ENCODE assay signal across 8 cellular contexts in the genomic region with DNA sequence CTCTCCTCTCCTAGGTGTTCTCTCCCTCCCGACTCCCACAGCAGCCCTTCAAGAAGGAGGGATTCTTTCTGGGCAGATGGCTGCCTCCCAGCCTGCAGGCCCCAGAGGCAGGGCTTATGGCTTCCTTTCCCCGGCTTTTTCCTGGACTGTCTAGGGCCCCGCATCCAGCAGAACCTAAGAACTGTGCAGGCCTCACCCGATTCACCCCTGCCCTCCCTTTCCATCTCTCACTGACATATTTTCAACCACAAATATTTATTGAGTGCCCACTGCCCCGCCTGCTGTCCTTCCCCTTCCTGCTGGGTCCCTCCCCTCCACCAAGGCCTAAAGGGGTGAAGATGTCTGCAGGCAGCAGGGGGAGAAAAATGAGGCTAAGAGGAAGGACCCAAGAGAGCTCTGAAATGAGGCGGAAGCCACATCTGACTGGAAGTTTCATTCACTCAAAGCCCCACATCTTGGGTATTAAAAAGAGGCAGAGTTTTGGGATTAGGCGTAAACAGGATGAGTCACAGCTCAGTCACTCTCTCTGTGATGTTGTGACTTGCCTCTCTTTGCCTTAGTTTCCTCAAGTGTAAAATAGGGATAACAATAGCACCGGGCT. TPM values are rescaled to one million over a fixed set of nuclear protein-coding genes. Genes with fewer than 3 reads are reported as not detected.
DNase-seq lines count a peak whose midpoint lies in the region; ATAC-seq, FAIRE-seq and TF ChIP-seq lines count a peak whose summit lies in the region.

No MANE protein-coding gene starts in this region.

- H3K27me3 ChIP-seq in HepG2 (ENCODE audit: control insufficient read depth in 1 of 2, insufficient read depth in 2 of 2, low read length in 2 of 2) (peaks cover 0 to 21% of the 10 kb centered on the region in 2 experiments; a peak in 3 of 5 replicates), right lobe of liver (no peaks in the 10 kb centered on the region), body of pancreas (no peaks in the 10 kb centered on the region), mesenchymal stem cell (ENCODE audit: control insufficient read depth in 1 of 2, insufficient read depth in 1 of 2, low read length in 2 of 2) (no peaks in the 10 kb centered on the region)

- TF ChIP-seq CTCF in HepG2 (CRISPR knock-in tag; IDR thresholded peaks at IDR 0.05), result no peak
- no peak for TF ChIP-seq CTCF in right lobe of liver (IDR thresholded peaks at IDR 0.05)
- TF ChIP-seq CTCF in body of pancreas (IDR thresholded peaks at IDR 0.05), result no peak

- H3K4me1 ChIP-seq in HepG2 (ENCODE audit: insufficient read depth, low read length) (peaks cover 96% of the 10 kb centered on the region), right lobe of liver (peaks cover 0 to 27% (median 12%) of the 10 kb centered on the region in 4 donors), body of pancreas (peaks cover 54% of the 10 kb centered on the region), mesenchymal stem cell (ENCODE audit: control insufficient read depth, insufficient read depth, low read depth, low read length) (peaks cover 59% of the 10 kb centered on the region)

- H2AK5ac ChIP-seq in mesenchymal stem cell (ENCODE audit: low read length, severe bottlenecking), result peak overlapping the region; percentile 59

- no peak overlapping the region for H3K23ac ChIP-seq in mesenchymal stem cell (ENCODE audit: low read length in 2 of 2)

- peak overlapping the region; percentile 79 to 95 for H2BK12ac ChIP-seq in mesenchymal stem cell (ENCODE audit: low read length in 2 of 2)

- H2BK120ac ChIP-seq in mesenchymal stem cell (ENCODE audit: low read depth, low read length), result peak overlapping the region; percentile 96

- H4K8ac ChIP-seq in mesenchymal stem cell (ENCODE audit: low read length), result peak overlapping the region; percentile 89

- peak overlapping the region; percentile 57 to 98 for H3K4ac ChIP-seq in mesenchymal stem cell (ENCODE audit: low read depth in 1 of 2, low read length in 2 of 2)

- no peaks in the 10 kb centered on the region for H3K79me1 ChIP-seq in mesenchymal stem cell (replicated peaks; ENCODE audit: low read length, poor library complexity, severe bottlenecking)

- H3K79me2 ChIP-seq in HepG2 (ENCODE audit: insufficient read depth, low read length), result no peaks in the 10 kb centered on the region

- H3K9ac ChIP-seq in HepG2 (ENCODE audit: insufficient read depth, low read depth, low read length) (peak overlapping the region; percentile 82), mesenchymal stem cell (ENCODE audit: low read length) (peak overlapping the region; percentile 85)

- H3K9me3 ChIP-seq in HepG2 (ENCODE audit: low read length), result no peaks in the 10 kb centered on the region
- H3K9me3 ChIP-seq in right lobe of liver, result no peaks in the 10 kb centered on the region
- no peaks in the 10 kb centered on the region for H3K9me3 ChIP-seq in body of pancreas
- no peaks in the 10 kb centered on the region for H3K9me3 ChIP-seq in mesenchymal stem cell (ENCODE audit: control insufficient read depth, low read length)

- peak overlapping the region; percentile 29 for H2BK15ac ChIP-seq in mesenchymal stem cell (ENCODE audit: low read depth, poor library complexity, severe bottlenecking)

- WGBS in HepG2 (ENCODE audit: low lambda C conversion rate), result 1% methylated on average over 8 of the region's 8 CpGs
- 45% methylated on average over 8 of the region's 8 CpGs for WGBS in right lobe of liver (ENCODE audit: insufficient coverage, low coverage, low lambda C conversion rate, missing lambda C conversion rate)
- WGBS in body of pancreas, 2 donors, result 33 to 38% methylated on average over 8 of the region's 8 CpGs
- under 1% methylated on average over 7 of the region's 8 CpGs for WGBS in mesenchymal stem cell

- peak overlapping the region; percentile 96 for H3K27ac ChIP-seq in HepG2 (ENCODE audit: extremely low read length, insufficient read depth, low read length)
- H3K27ac ChIP-seq in right lobe of liver, result peak overlapping the region in 1 of 3 donors; percentile 33
- peak overlapping the region; percentile 67 to 91 (median 90) for H3K27ac ChIP-seq in body of pancreas
- H3K27ac ChIP-seq in mesenchymal stem cell (ENCODE audit: low read length, poor library complexity, severe bottlenecking), result peak overlapping the region; percentile 92

- H3K18ac ChIP-seq in mesenchymal stem cell (ENCODE audit: low read depth in 1 of 2, low read length in 2 of 2), result peak overlapping the region; percentile 85 to 98

- H2AFZ ChIP-seq in HepG2 (ENCODE audit: low read length) (no peak overlapping the region), mesenchymal stem cell (ENCODE audit: low read depth, low read length) (no peak overlapping the region)

- peak; percentile 88 for FAIRE-seq in HepG2 (lab: Jason Lieb, UNC)

- in situ Hi-C loops in HepG2 (cut with HindIII; ENCODE audit: extremely low pct_ligation_motif_present, low pct_unique_long_range_greater_than_20kb), result loop anchor here (5.0 kb wide), 1 partner anchor 35 kb away; no protein-coding TSS in a partner anchor

- DNase-seq in HepG2 (ENCODE audit: low spot score), result peak; percentile 91
- no peak for DNase-seq in right lobe of liver
- DNase-seq in NCI-H510A (lab: John Stamatoyannopoulos, UW), result peak; percentile 83
- DNase-seq in body of pancreas, result peak in 3 of 4 donors; percentile 45 to 66 (median 49)
- DNase-seq in mesenchymal stem cell, result peak; percentile 87
- no peak for DNase-seq in D341Med (ENCODE audit: low spot score)

- BruUV-seq in HepG2 (replicated peaks; lab: Mats Ljungman, UMichigan), result no TSS peak

- ATAC-seq in HepG2, result peak; percentile 44
- ATAC-seq in right lobe of liver, result no peak
- ATAC-seq in body of pancreas, result no peak
- ATAC-seq in HG03139 (IDR thresholded peaks at IDR 0.05; ENCODE audit: unreplicated experiment), result no peak
- ATAC-seq in GM19455 (IDR thresholded peaks at IDR 0.05; ENCODE audit: unreplicated experiment), result no peak

- no peaks in the 10 kb centered on the region for H4K20me1 ChIP-seq in HepG2 (ENCODE audit: insufficient read depth, low read length)

- intact Hi-C loops in HepG2 (cut with micrococcal nuclease; ENCODE audit: unreplicated experiment), result loop anchor here (1.0 kb wide), 1 partner anchor 13 kb away; no protein-coding TSS in a partner anchor
- intact Hi-C loops in right lobe of liver (cut with DNase I), result no loop called here
- intact Hi-C loops in body of pancreas (cut with DNase I), result loop anchor here (5.0 kb wide), 1 partner anchor 45 kb away; no protein-coding TSS in a partner anchor

- TF ChIP-seq EP300 in HepG2 (IDR thresholded peaks at IDR 0.05; ENCODE audit: low read depth in 2 of 2, low read length in 2 of 2), result peak; percentile 56 to 80; a peak in 3 of 4 replicates
- peak; percentile 58; the same call in 1 of the 2 replicates for TF ChIP-seq EP300 in HepG2 (CRISPR knock-in tag; IDR thresholded peaks at IDR 0.05; ENCODE audit: borderline replicate concordance)

- H4K91ac ChIP-seq in mesenchymal stem cell (ENCODE audit: low read length), result peak overlapping the region; percentile 77

- H2BK5ac ChIP-seq in mesenchymal stem cell (ENCODE audit: low read depth, low read length, poor library complexity, severe bottlenecking), result peak overlapping the region; percentile 45

- H3K4me2 ChIP-seq in HepG2 (ENCODE audit: low read depth, low read length), result peak overlapping the region; percentile 98
- H3K4me2 ChIP-seq in mesenchymal stem cell (ENCODE audit: low read length, poor library complexity, severe bottlenecking), result no peak overlapping the region

- H3K36me3 ChIP-seq in HepG2 (replicated peaks in 1 of 2; ENCODE audit: control insufficient read depth in 1 of 2, insufficient read depth in 2 of 2, low read length in 2 of 2) (no peaks in the 10 kb centered on the region), right lobe of liver (no peaks in the 10 kb centered on the region), body of pancreas (replicated peaks in 1 of 2; ENCODE audit: insufficient read depth in 1 of 2, low read depth in 2 of 2) (no peaks in the 10 kb centered on the region), mesenchymal stem cell (ENCODE audit: control insufficient read depth in 1 of 2, insufficient read depth in 2 of 2, low read depth in 1 of 2, low read length in 2 of 2) (no peaks in the 10 kb centered on the region)

- CTCF ChIA-PET in HepG2 (lab: Yijun Ruan, JAX; ENCODE audit: low intra/inter-chr PET ratio, low total read pairs), result interaction anchor here (1.8 kb wide), 1 partner anchor 37 kb away, joined by 4 read pairs; no protein-coding TSS in a partner anchor

- POLR2A ChIA-PET in HepG2 (lab: Yijun Ruan, JAX), result interaction anchor here (0.6 to 7.5 kb wide), 5 partner anchors 9 to 62 kb away, joined by 3 to 278 read pairs (median 15); partner anchors contain the start of genes LTBR, PLEKHG6 and TNFRSF1A

- H3K4me3 ChIP-seq in HepG2 (replicated peaks in 1 of 3; ENCODE audit: insufficient read depth in 1 of 3, low read depth in 2 of 3, low read length in 3 of 3), result peak overlapping the region; percentile 24 to 73 (median 24); a peak in 5 of 6 replicates
- no peak overlapping the region for H3K4me3 ChIP-seq in right lobe of liver
- H3K4me3 ChIP-seq in body of pancreas, result no peak overlapping the region
- H3K4me3 ChIP-seq in mesenchymal stem cell (ENCODE audit: insufficient read depth in 1 of 2, low read depth in 1 of 2, low read length in 2 of 2), result peak overlapping the region in 1 of 2 experiments; percentile 41

- TF ChIP-seq POLR2A in HepG2 (IDR thresholded peaks at IDR 0.05; ENCODE audit: insufficient read depth in 1 of 2, low read depth in 2 of 2, low read length in 2 of 2), result peak; percentile 51 to 60; a peak in 3 of 4 replicates
- TF ChIP-seq POLR2A in right lobe of liver (IDR thresholded peaks at IDR 0.05), result no peak
- TF ChIP-seq POLR2A in body of pancreas (IDR thresholded peaks at IDR 0.05), result peak in 2 of 3 donors; percentile 42 to 49

- no peak; the same call in 1 of the 2 replicates for TF ChIP-seq RAD21 in HepG2 (CRISPR knock-in tag; IDR thresholded peaks at IDR 0.05)

- H3K14ac ChIP-seq in mesenchymal stem cell (ENCODE audit: low read length in 2 of 2), result peak overlapping the region in 1 of 2 experiments; percentile 79

RNA-seq across cellular contexts. Expression of gene SCNN1A, which starts 2.9 kb away (rescaled TPM):
- total RNA-seq in HepG2 (2016; rRNA removed; fragmentation: Illumina TruSeq; extraction: Trizol) (0.63 and 1.5 TPM in 2 replicates), right lobe of liver (1 to 10 TPM; 2.1 to 9.5 (median 6.0) TPM), body of pancreas (100 to 1,000 TPM in 1 of 2 donors, 10 to 100 TPM in 1; 62.5 to 112 TPM)
- 0.71 and 1.2 TPM in 2 replicates for total RNA-seq in HepG2 (2016; cell fraction: cytosol; rRNA removed; fragmentation: Illumina TruSeq; extraction: Trizol; ENCODE audit: low read depth)
- total RNA-seq in HepG2 (2016; cell fraction: insoluble cytoplasmic fraction; rRNA removed; fragmentation: Illumina TruSeq; extraction: Trizol), result 0.71 and 1.6 TPM in 2 replicates
- 0.72 and 0.87 TPM in 2 replicates for total RNA-seq in HepG2 (2016; cell fraction: membrane; rRNA removed; fragmentation: Illumina TruSeq; extraction: Trizol)
- 1.8 and 5.0 TPM in 2 replicates for total RNA-seq in HepG2 (2016; cell fraction: nucleus; rRNA removed; fragmentation: Illumina TruSeq; extraction: Trizol)
- polyA plus RNA-seq in HepG2 (2011; rRNA removed), result 14.6 and 32.8 TPM in 2 replicates
- 6.1 and 12.5 TPM in 2 replicates for polyA plus RNA-seq in HepG2 (2011; cell fraction: cytosol; rRNA removed)
- polyA plus RNA-seq in HepG2 (2011; cell fraction: nucleus; rRNA removed), result 24.9 and 39.4 TPM in 2 replicates
- polyA plus RNA-seq in HepG2 (2012), result 17.5 and 19.3 TPM in 2 replicates
- 0.22 and 0.41 TPM in 2 replicates for polyA plus RNA-seq in HepG2 (2016; cell fraction: cytosol; fragmentation: Illumina TruSeq; extraction: Trizol; ENCODE audit: low read depth)
- 1.0 and 1.6 TPM in 2 replicates for polyA plus RNA-seq in HepG2 (2016; cell fraction: insoluble cytoplasmic fraction; fragmentation: Illumina TruSeq; extraction: Trizol; ENCODE audit: low read depth)
- 0.66 and 1.1 TPM in 2 replicates for polyA plus RNA-seq in HepG2 (2016; cell fraction: membrane; fragmentation: Illumina TruSeq; extraction: Trizol; ENCODE audit: low read depth)
- 4.0 and 5.1 TPM in 2 replicates for polyA plus RNA-seq in HepG2 (2016; cell fraction: nucleus; fragmentation: Illumina TruSeq; extraction: Trizol; ENCODE audit: insufficient read depth, low read depth)
- polyA minus RNA-seq in HepG2 (2011; rRNA and poly(A)+ RNA removed; ENCODE audit: low replicate concordance), result 9.5 and 30.0 TPM in 2 replicates
- 5.9 and 14.3 TPM in 2 replicates for polyA minus RNA-seq in HepG2 (2011; cell fraction: cytosol; rRNA and poly(A)+ RNA removed)
- polyA minus RNA-seq in HepG2 (2011; cell fraction: nucleus; rRNA and poly(A)+ RNA removed), result 10.9 and 24.2 TPM in 2 replicates
- 1.7 TPM for polyA plus RNA-seq in mesenchymal stem cell (2013, experiment 1 of 2)
- 1.3 TPM for polyA plus RNA-seq in mesenchymal stem cell (2013, experiment 2 of 2)

RNA-seq across cellular contexts. Expression of gene LTBR, which starts 11.5 kb away (rescaled TPM):
- 12.1 and 34.8 TPM in 2 replicates for total RNA-seq in HepG2 (2016; rRNA removed; fragmentation: Illumina TruSeq; extraction: Trizol)
- 24.4 and 24.5 TPM in 2 replicates for total RNA-seq in HepG2 (2016; cell fraction: cytosol; rRNA removed; fragmentation: Illumina TruSeq; extraction: Trizol; ENCODE audit: low read depth)
- 11.6 and 40.0 TPM in 2 replicates for total RNA-seq in HepG2 (2016; cell fraction: insoluble cytoplasmic fraction; rRNA removed; fragmentation: Illumina TruSeq; extraction: Trizol)
- total RNA-seq in HepG2 (2016; cell fraction: membrane; rRNA removed; fragmentation: Illumina TruSeq; extraction: Trizol), result 34.7 and 35.3 TPM in 2 replicates
- 39.7 and 43.6 TPM in 2 replicates for total RNA-seq in HepG2 (2016; cell fraction: nucleus; rRNA removed; fragmentation: Illumina TruSeq; extraction: Trizol)
- polyA plus RNA-seq in HepG2 (2011; rRNA removed), result 31.4 and 39.0 TPM in 2 replicates
- polyA plus RNA-seq in HepG2 (2011; cell fraction: cytosol; rRNA removed), result 23.7 and 29.3 TPM in 2 replicates
- polyA plus RNA-seq in HepG2 (2011; cell fraction: nucleus; rRNA removed), result 82.9 and 92.1 TPM in 2 replicates
- 25.8 and 37.8 TPM in 2 replicates for polyA plus RNA-seq in HepG2 (2012)
- 19.3 and 21.0 TPM in 2 replicates for polyA plus RNA-seq in HepG2 (2016; cell fraction: cytosol; fragmentation: Illumina TruSeq; extraction: Trizol; ENCODE audit: low read depth)
- polyA plus RNA-seq in HepG2 (2016; cell fraction: insoluble cytoplasmic fraction; fragmentation: Illumina TruSeq; extraction: Trizol; ENCODE audit: low read depth), result 16.0 and 16.4 TPM in 2 replicates
- 27.4 and 28.3 TPM in 2 replicates for polyA plus RNA-seq in HepG2 (2016; cell fraction: membrane; fragmentation: Illumina TruSeq; extraction: Trizol; ENCODE audit: low read depth)
- 117 and 123 TPM in 2 replicates for polyA plus RNA-seq in HepG2 (2016; cell fraction: nucleus; fragmentation: Illumina TruSeq; extraction: Trizol; ENCODE audit: insufficient read depth, low read depth)
- polyA minus RNA-seq in HepG2 (2011; rRNA and poly(A)+ RNA removed; ENCODE audit: low replicate concordance), result 16.2 and 29.7 TPM in 2 replicates
- polyA minus RNA-seq in HepG2 (2011; cell fraction: cytosol; rRNA and poly(A)+ RNA removed), result 11.5 and 14.0 TPM in 2 replicates
- 22.4 and 34.2 TPM in 2 replicates for polyA minus RNA-seq in HepG2 (2011; cell fraction: nucleus; rRNA and poly(A)+ RNA removed)
- 100 to 1,000 TPM in 3 of 6 experiments, 10 to 100 TPM in 3; 83.8 to 235 (median 103) TPM for total RNA-seq in right lobe of liver
- 100 to 1,000 TPM; 111 to 173 TPM for total RNA-seq in body of pancreas
- polyA plus RNA-seq in mesenchymal stem cell (2013, experiment 1 of 2), result 262 TPM
- polyA plus RNA-seq in mesenchymal stem cell (2013, experiment 2 of 2), result 265 TPM

RNA-seq across cellular contexts. Expression of gene TNFRSF1A, which starts 30.6 kb away (rescaled TPM):
- 21.9 and 41.5 TPM in 2 replicates for total RNA-seq in HepG2 (2016; rRNA removed; fragmentation: Illumina TruSeq; extraction: Trizol)
- 16.3 and 18.0 TPM in 2 replicates for total RNA-seq in HepG2 (2016; cell fraction: cytosol; rRNA removed; fragmentation: Illumina TruSeq; extraction: Trizol; ENCODE audit: low read depth)
- total RNA-seq in HepG2 (2016; cell fraction: insoluble cytoplasmic fraction; rRNA removed; fragmentation: Illumina TruSeq; extraction: Trizol), result 28.8 and 36.5 TPM in 2 replicates
- total RNA-seq in HepG2 (2016; cell fraction: membrane; rRNA removed; fragmentation: Illumina TruSeq; extraction: Trizol), result 19.8 and 22.3 TPM in 2 replicates
- 36.8 and 40.7 TPM in 2 replicates for total RNA-seq in HepG2 (2016; cell fraction: nucleus; rRNA removed; fragmentation: Illumina TruSeq; extraction: Trizol)
- polyA plus RNA-seq in HepG2 (2011; rRNA removed), result 41.4 and 61.2 TPM in 2 replicates
- polyA plus RNA-seq in HepG2 (2011; cell fraction: cytosol; rRNA removed), result 53.0 and 53.4 TPM in 2 replicates
- polyA plus RNA-seq in HepG2 (2011; cell fraction: nucleus; rRNA removed), result 67.2 and 67.4 TPM in 2 replicates
- 40.9 and 56.2 TPM in 2 replicates for polyA plus RNA-seq in HepG2 (2012)
- 5.2 and 6.8 TPM in 2 replicates for polyA plus RNA-seq in HepG2 (2016; cell fraction: cytosol; fragmentation: Illumina TruSeq; extraction: Trizol; ENCODE audit: low read depth)
- 31.8 and 38.4 TPM in 2 replicates for polyA plus RNA-seq in HepG2 (2016; cell fraction: insoluble cytoplasmic fraction; fragmentation: Illumina TruSeq; extraction: Trizol; ENCODE audit: low read depth)
- polyA plus RNA-seq in HepG2 (2016; cell fraction: membrane; fragmentation: Illumina TruSeq; extraction: Trizol; ENCODE audit: low read depth), result 14.3 and 15.5 TPM in 2 replicates
- polyA plus RNA-seq in HepG2 (2016; cell fraction: nucleus; fragmentation: Illumina TruSeq; extraction: Trizol; ENCODE audit: insufficient read depth, low read depth), result 75.7 and 99.5 TPM in 2 replicates
- 88.8 and 131 TPM in 2 replicates for polyA minus RNA-seq in HepG2 (2011; rRNA and poly(A)+ RNA removed; ENCODE audit: low replicate concordance)
- polyA minus RNA-seq in HepG2 (2011; cell fraction: cytosol; rRNA and poly(A)+ RNA removed), result 52.9 and 68.3 TPM in 2 replicates
- polyA minus RNA-seq in HepG2 (2011; cell fraction: nucleus; rRNA and poly(A)+ RNA removed), result 54.3 and 80.4 TPM in 2 replicates
- total RNA-seq in right lobe of liver, result 100 to 1,000 TPM in 4 of 6 experiments, 10 to 100 TPM in 2; 70.6 to 199 (median 117) TPM
- 10 to 100 TPM; 54.5 to 92.0 TPM for total RNA-seq in body of pancreas
- polyA plus RNA-seq in mesenchymal stem cell (2013, experiment 1 of 2), result 307 TPM
- polyA plus RNA-seq in mesenchymal stem cell (2013, experiment 2 of 2), result 298 TPM

Comparison
In these comparisons a context has a peak if more than half of its experiments do, and no peak if none do; other contexts are left out.
1. DNase-seq: peak in HepG2 (single experiment), NCI-H510A (single experiment), body of pancreas (3 of 4) and mesenchymal stem cell (single experiment); none in right lobe of liver (0 of 3) and D341Med (single experiment).
2. H3K4me3 ChIP-seq: peak in HepG2 (3 of 3); none in right lobe of liver (0 of 3) and body of pancreas (0 of 2).
3. intact Hi-C loops: an anchor here in HepG2 (1.0 kb wide) and body of pancreas (5.0 kb wide); none called in right lobe of liver.
4. RNA of gene SCNN1A, which starts 2.9 kb away (total RNA-seq): 62.5 to 112 TPM in body of pancreas; 2.1 to 9.5 TPM in right lobe of liver and 0.63 to 5.0 TPM in HepG2; every median in the first group is over 4 times any median in the second.